In the genomic region with DNA sequence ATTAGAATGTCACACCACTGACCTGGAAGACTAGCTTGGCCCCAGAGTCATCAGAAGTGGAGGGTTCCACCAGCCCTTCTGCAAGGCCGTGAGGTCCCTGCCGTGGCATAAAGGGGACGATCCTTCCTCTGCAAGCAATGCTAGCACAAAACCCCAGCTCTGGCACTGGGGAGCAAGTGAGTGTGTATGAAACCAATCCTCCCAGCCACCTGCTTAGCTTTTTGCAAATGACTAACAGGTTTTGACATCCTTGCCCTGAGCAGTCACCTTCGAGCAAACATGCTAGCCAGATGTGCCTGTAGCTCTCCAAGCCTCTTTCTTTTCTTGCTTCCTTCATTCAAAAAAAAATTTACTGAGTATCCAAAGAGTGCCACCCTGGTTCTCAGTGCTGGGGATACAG, we compare ENCODE assay signal across 20 cellular contexts.
"Had no signal": no experiment of that assay in that cellular context is flagged by ENCODE, and none has a peak within 500 bp of the region (broad histone marks: within the 10 kb centered on the region; RNA-seq: fewer than 3 reads in every experiment).

No MANE protein-coding gene starts in this region.

- H3K36me3 ChIP-seq: stomach, uterus had no signal

- H3K4me3 Mint-ChIP-seq: endodermal cell, naive B cell, nephron progenitor cell, type B pancreatic cell had no signal

- H3K9me3 Mint-ChIP-seq: endodermal cell had no signal

- ATAC-seq: foreskin keratinocyte, left ventricle myocardium superior, psoas muscle, sciatic nerve had no signal

- H3K27ac ChIP-seq: foreskin keratinocyte, hepatocyte, psoas muscle, skin epidermis, stomach had no signal

- H3K4me3 ChIP-seq: hepatocyte, lung, psoas muscle, skin epidermis, stomach, uterus had no signal

- H3K4me2 ChIP-seq: hepatocyte had no signal

- H3K4me1 Mint-ChIP-seq: naive B cell had no signal

- H2AFZ ChIP-seq: hepatocyte had no signal

- H3K27me3 Mint-ChIP-seq: type B pancreatic cell had no signal

- H3K27ac Mint-ChIP-seq: endodermal cell, naive B cell, nephron progenitor cell, type B pancreatic cell had no signal

- DNase-seq: effector CD4-positive, alpha-beta T cell; endodermal cell; erythroblast; foreskin keratinocyte; left colon; left ventricle myocardium superior; mesenchymal stem cell; midbrain; naive B cell; nephron progenitor cell; psoas muscle; retina; stimulated activated naive CD4-positive, alpha-beta T cell; stomach; uterus had no signal

- H3K4me1 ChIP-seq: foreskin keratinocyte, psoas muscle had no signal

- H3K27me3 ChIP-seq: foreskin keratinocyte, hepatocyte, stomach, uterus had no signal

- H3K9me3 ChIP-seq: psoas muscle, stomach, uterus had no signal
